ENCODE assay signal across 15 cellular contexts in genomic region chr15:88113909-88114308, GRCh38.
"Had no signal": no experiment of that assay in that cellular context is flagged by ENCODE, and none has a peak within 500 bp of the region (broad histone marks: within the 10 kb centered on the region; RNA-seq: fewer than 3 reads in every experiment).

No MANE protein-coding gene starts in this region.

- DNase-seq: activated CD4-positive, alpha-beta T cell treated with anti-CD3 and anti-CD28 coated beads, Interleukin-2, amount 50 U/mL, for 1 hour; activated CD4-positive, CD25-positive, alpha-beta regulatory T cell; activated effector memory CD4-positive, alpha-beta T cell treated with Interleukin-2 at 50 U/mL for 16 hours; amygdala; dorsolateral prefrontal cortex; heart right ventricle; left ventricle myocardium inferior; nephron progenitor cell; sigmoid colon; stimulated activated CD4-positive, alpha-beta T cell treated with anti-CD3 and anti-CD28 coated beads, Interleukin-4, amount 100 ng/mL, for 1 hour; stimulated activated CD8-positive, alpha-beta memory T cell treated with anti-CD3 and anti-CD28 coated beads, Interleukin-4, amount 100 ng/mL, for 48 hours; stimulated activated naive CD8-positive, alpha-beta T cell treated with anti-CD3 and anti-CD28 coated beads, Interleukin-15, Interleukin-2, amounts not matched to agents 100 U/mL and 50 U/mL, for 24 hours; testis; upper lobe of right lung had no signal

- H3K9me3 ChIP-seq: heart right ventricle, left ventricle myocardium inferior, sigmoid colon, testis, upper lobe of right lung had no signal

- H3K4me1 ChIP-seq: heart right ventricle, left ventricle myocardium inferior, testis, upper lobe of right lung had no signal

- H3K36me3 ChIP-seq: heart right ventricle, left ventricle myocardium inferior, sigmoid colon, upper lobe of right lung had no signal

- H3K27me3 ChIP-seq: dorsolateral prefrontal cortex, sigmoid colon, testis, upper lobe of right lung had no signal

- H3K27ac ChIP-seq: dorsolateral prefrontal cortex, heart right ventricle, left ventricle myocardium inferior, sigmoid colon, testis, upper lobe of right lung had no signal

- H3K4me3 ChIP-seq: dorsolateral prefrontal cortex, heart right ventricle, left ventricle myocardium inferior, sigmoid colon, testis, upper lobe of right lung had no signal

- ATAC-seq: esophagus mucosa; heart right ventricle; stimulated activated naive CD8-positive, alpha-beta T cell treated with anti-CD3 and anti-CD28 coated beads, Interleukin-15, Interleukin-2, amounts not matched to agents 100 U/mL and 50 U/mL, for 24 hours; upper lobe of right lung had no signal
